Comparison of ENCODE assay signal across 28 cellular contexts in genomic region chr22:33728847-33729246, GRCh38.
"Had no signal": no experiment of that assay in that cellular context is flagged by ENCODE, and none has a peak within 500 bp of the region (broad histone marks: within the 10 kb centered on the region; RNA-seq: fewer than 3 reads in every experiment).

No MANE protein-coding gene starts in this region.

- FAIRE-seq: colon, endometrium, endothelial cell of umbilical vein, frontal cortex had no signal

- H3K4me3 ChIP-seq: colonic mucosa, coronary artery, dorsolateral prefrontal cortex, esophagus muscularis mucosa, esophagus squamous epithelium, gastrocnemius medialis, gastroesophageal sphincter, heart left ventricle, heart right ventricle had no signal

- H3K9me3 ChIP-seq: colonic mucosa, esophagus muscularis mucosa, esophagus squamous epithelium, gastrocnemius medialis, gastroesophageal sphincter had no signal

- H3K27ac ChIP-seq: colonic mucosa, coronary artery, dorsolateral prefrontal cortex, epithelial cell of prostate, esophagus muscularis mucosa, esophagus squamous epithelium, foreskin keratinocyte, gastrocnemius medialis, gastroesophageal sphincter, heart left ventricle, heart right ventricle had no signal

- DNase-seq: colonic mucosa; cortex of kidney; dermis blood vessel endothelial cell; dorsolateral prefrontal cortex; effector CD4-positive, alpha-beta T cell; effector CD8-positive, alpha-beta T cell; effector memory CD4-positive, alpha-beta T cell; effector memory CD8-positive, alpha-beta T cell; endodermal cell; erythroblast; esophagus squamous epithelium; foreskin fibroblast; foreskin keratinocyte; foreskin melanocyte; gastrocnemius medialis; glutamatergic neuron; head of caudate nucleus; heart left ventricle; heart right ventricle had no signal

- H3K36me3 ChIP-seq: colonic mucosa, esophagus muscularis mucosa, esophagus squamous epithelium, gastrocnemius medialis, gastroesophageal sphincter, heart left ventricle, heart right ventricle had no signal

- H3K4me1 ChIP-seq: colonic mucosa had no signal

- H3K27me3 ChIP-seq: colonic mucosa, dorsolateral prefrontal cortex, esophagus muscularis mucosa, esophagus squamous epithelium, foreskin keratinocyte, gastrocnemius medialis, gastroesophageal sphincter, heart left ventricle, heart right ventricle had no signal

- ATAC-seq: effector memory CD8-positive, alpha-beta T cell; esophagus mucosa; foreskin keratinocyte; gastrocnemius medialis; gastroesophageal sphincter; heart left ventricle; heart right ventricle had no signal
